ENCODE assay signal across 8 cellular contexts in the genomic region with DNA sequence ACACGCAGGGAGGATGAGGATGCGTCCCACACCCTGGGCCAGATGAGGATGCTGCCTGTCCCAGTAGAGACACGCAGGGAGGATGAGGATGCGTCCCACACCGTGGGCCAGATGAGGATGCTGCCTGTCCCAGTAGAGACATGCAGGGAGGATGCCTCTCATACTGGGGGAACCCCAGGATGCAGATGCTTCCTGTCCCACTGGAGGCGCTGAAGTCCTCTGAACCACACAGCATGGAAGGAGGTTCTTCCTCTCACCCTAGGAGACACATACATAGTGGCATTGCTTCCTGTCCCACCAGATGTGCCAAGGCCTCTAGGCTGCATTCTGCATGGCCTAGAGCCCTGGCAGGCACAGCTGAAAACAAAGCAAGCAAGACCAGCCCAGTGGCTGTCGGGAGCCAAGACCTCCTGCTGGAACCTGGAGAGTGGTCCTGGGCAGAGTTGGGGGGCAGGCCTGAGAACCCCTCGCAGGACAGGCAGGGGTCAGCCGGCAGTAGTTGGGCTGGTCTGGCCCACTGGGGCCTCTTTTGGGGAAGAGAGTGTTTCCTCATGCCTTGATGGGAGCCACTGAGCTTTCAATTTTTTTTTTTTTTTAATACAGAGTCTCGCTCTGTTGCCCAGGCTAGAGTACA. TPM values are rescaled to one million over a fixed set of nuclear protein-coding genes. Genes with fewer than 3 reads are reported as not detected.
DNase-seq lines count a peak whose midpoint lies in the region; ATAC-seq and TF ChIP-seq lines count a peak whose summit lies in the region.

No MANE protein-coding gene starts in this region.

- peak; percentile 18 for TF ChIP-seq CTCF in psoas muscle (IDR thresholded peaks at IDR 0.05)

- peak; percentile 36 for DNase-seq in activated T-cell treated with anti-CD3 and anti-CD28 coated beads for 24 hours (ENCODE audit: low read depth)
- DNase-seq in activated T-cell treated with anti-CD3 and anti-CD28 coated beads for 4 hours = no peak
- peak; percentile 33 for DNase-seq in SKM-1 (lab: John Stamatoyannopoulos, UW; ENCODE audit: unreplicated experiment)
- DNase-seq in dermis microvascular lymphatic vessel endothelial cell (ENCODE audit: low read depth in 2 of 2) = peak; percentile 74 to 81
- no peak for DNase-seq in psoas muscle

- intact Hi-C loops in psoas muscle (cut with DNase I) = loop anchor here (1.0 to 5.0 kb wide), 3 partner anchors 45 to 92 kb away; a partner anchor contains a TSS

- H3K4me3 ChIP-seq in psoas muscle = no peak overlapping the region

- H3K36me3 ChIP-seq in psoas muscle (ENCODE audit: insufficient read depth in 1 of 2, low read depth in 1 of 2) = no peaks in the 10 kb centered on the region

- 40 to 46% (median 41%) methylated on average over 10 of the region's 10 CpGs for WGBS in psoas muscle, 3 donors

- no peaks in the 10 kb centered on the region for H3K27me3 ChIP-seq in psoas muscle (ENCODE audit: insufficient read depth in 3 of 3, low read length in 2 of 3)

- no peaks in the 10 kb centered on the region for H3K9me3 ChIP-seq in psoas muscle

- peak overlapping the region; percentile 88 for H3K27ac ChIP-seq in psoas muscle

- peaks cover 52% of the 10 kb centered on the region for H3K4me1 ChIP-seq in psoas muscle

- peak; percentile 64 for ATAC-seq in HG02885 (IDR thresholded peaks at IDR 0.05; ENCODE audit: poor library complexity, unreplicated experiment)
- ATAC-seq in psoas muscle = peak in 2 of 4 donors; percentile 2 to 3
- no peak for ATAC-seq in HG03280 (IDR thresholded peaks at IDR 0.05; ENCODE audit: unreplicated experiment)
- ATAC-seq in HG03565 (IDR thresholded peaks at IDR 0.05; ENCODE audit: unreplicated experiment) = no peak

RNA-seq across cellular contexts. Expression of a gene that starts 4.3 kb away (rescaled TPM):
- total RNA-seq in dermis microvascular lymphatic vessel endothelial cell = under 0.01 TPM in 1 of 2 replicates, not detected in the other
- 10 to 100 TPM in 2 of 4 donors, 1 to 10 TPM in 2; 2.5 to 17.7 (median 8.1) TPM for total RNA-seq in psoas muscle
- polyA plus RNA-seq in psoas muscle = 10 to 100 TPM in 1 of 3 donors, 1 to 10 TPM in 2; 1.6 to 12.6 (median 5.2) TPM

RNA-seq across cellular contexts. Expression of a gene that starts 15.5 kb away (rescaled TPM):
- total RNA-seq in dermis microvascular lymphatic vessel endothelial cell (5.0 and 5.2 TPM in 2 replicates), psoas muscle (100 to 1,000 TPM in 3 of 4 donors, 10 to 100 TPM in 1; 95.9 to 345 (median 218) TPM)
- polyA plus RNA-seq in psoas muscle = 100 to 1,000 TPM in 2 of 3 donors, 10 to 100 TPM in 1; 55.6 to 282 (median 248) TPM

RNA-seq across cellular contexts. Expression of a gene that starts 45.7 kb away (rescaled TPM):
- 21.1 and 42.1 TPM in 2 replicates for total RNA-seq in dermis microvascular lymphatic vessel endothelial cell
- total RNA-seq in psoas muscle = 10 to 100 TPM; 36.3 to 55.0 (median 38.3) TPM
- polyA plus RNA-seq in psoas muscle = 10 to 100 TPM; 15.6 to 33.4 (median 17.4) TPM

Comparison
In these comparisons a context has a peak if more than half of its experiments do, and no peak if none do; other contexts are left out.
1. DNase-seq: peak in activated T-cell treated with anti-CD3 and anti-CD28 coated beads for 24 hours (single experiment), SKM-1 (single experiment) and dermis microvascular lymphatic vessel endothelial cell (2 of 2); none in activated T-cell treated with anti-CD3 and anti-CD28 coated beads for 4 hours (single experiment) and psoas muscle (0 of 2).
2. RNA of a gene that starts 15.5 kb away (total RNA-seq): 95.9 to 345 TPM in psoas muscle; 5.0 to 5.2 TPM in dermis microvascular lymphatic vessel endothelial cell; every median in the first group is over 10 times any median in the second.